ENCODE assay signal across 7 cellular contexts in the genomic region with DNA sequence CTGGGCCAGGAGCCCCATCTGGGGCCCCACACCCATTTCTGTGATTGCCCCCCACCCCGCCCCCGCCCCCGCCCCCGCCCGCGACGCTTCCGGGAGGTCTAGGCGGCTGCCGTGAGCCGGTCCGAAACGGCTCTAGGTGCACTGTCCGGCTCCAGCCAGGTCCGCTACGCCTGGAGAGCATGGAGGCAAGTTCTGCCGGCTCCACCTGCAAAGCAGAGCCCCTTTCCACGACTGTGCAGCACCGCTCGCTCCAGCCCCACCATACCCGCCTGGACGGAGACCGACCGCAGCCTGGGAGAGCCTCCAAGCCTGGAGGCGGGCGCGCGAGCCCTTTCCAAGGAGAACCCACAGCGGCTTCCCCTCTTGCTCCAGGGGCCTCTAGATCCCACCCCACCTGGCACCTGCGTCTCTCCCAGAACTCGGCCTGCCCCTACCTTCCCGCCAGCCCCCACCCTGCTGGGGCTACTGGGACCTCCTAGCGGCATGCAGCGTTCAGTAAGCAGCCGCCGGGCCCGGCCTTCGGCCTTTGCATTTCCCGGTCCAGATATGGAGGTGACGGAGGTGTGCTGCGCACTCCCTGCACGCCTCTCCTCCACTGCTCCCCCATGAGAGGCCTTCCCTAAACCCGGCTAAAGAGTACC.
DNase-seq lines count a peak whose midpoint lies in the region; ATAC-seq and TF ChIP-seq lines count a peak whose summit lies in the region.

No MANE protein-coding gene starts in this region.

- H3K4me1 ChIP-seq in heart right ventricle = peaks cover 4 to 38% (median 31%) of the 10 kb centered on the region in 9 donors

- H3K4me3 Mint-ChIP-seq in activated B cell treated with CpG ODN at 0.5 μM for 24 hours = peak overlapping the region; percentile 87

- H3K36me3 ChIP-seq in heart right ventricle = no peaks in the 10 kb centered on the region

- DNase-seq in activated B cell treated with CpG ODN at 0.5 μM for 24 hours = peak; percentile 42
- peak in 1 of 2 donors; percentile 55 for DNase-seq in heart right ventricle
- DNase-seq in skeletal muscle cell (ENCODE audit: low read depth) = no peak
- no peak for DNase-seq in NOMO-1 treated with dmso at 0.1 percent for 144 hours (lab: John Stamatoyannopoulos, UW; ENCODE audit: unreplicated experiment)
- DNase-seq in NOMO-1 treated with DMSO at 0.1 percent for 48 hours (lab: John Stamatoyannopoulos, UW; ENCODE audit: unreplicated experiment) = no peak

- TF ChIP-seq CTCF in activated B cell treated with CpG ODN at 0.5 μM for 24 hours (IDR thresholded peaks at IDR 0.05) (no peak), heart right ventricle (IDR thresholded peaks at IDR 0.05) (no peak)

- CTCF ChIA-PET in activated B cell treated with CpG ODN at 0.5 μM for 24 hours (lab: Charles Lee) = interaction anchor here (0.8 to 1.4 kb wide), 4 partner anchors 42 to 264 kb away, joined by 3 to 14 read pairs (median 8); no protein-coding TSS in a partner anchor

- H3K4me3 ChIP-seq in heart right ventricle (peak overlapping the region; percentile 51 to 74 (median 68)), skeletal muscle cell (ENCODE audit: low read depth, low read length) (peak overlapping the region; percentile 66)

- peaks cover 16% of the 10 kb centered on the region for H3K4me1 Mint-ChIP-seq in activated B cell treated with CpG ODN at 0.5 μM for 24 hours

- 25 to 28% methylated on average over 35 to 41 of the region's 43 CpGs for WGBS in heart right ventricle, 2 donors

- no peaks in the 10 kb centered on the region for H3K9me3 Mint-ChIP-seq in activated B cell treated with CpG ODN at 0.5 μM for 24 hours

- POLR2A ChIA-PET in activated B cell treated with CpG ODN at 0.5 μM for 24 hours (lab: Charles Lee) = interaction anchor here (0.7 to 2.1 kb wide), 11 partner anchors 11 to 178 kb away, joined by 3 to 20 read pairs (median 5); a partner anchor contains a TSS

- H3K27me3 ChIP-seq in heart right ventricle = peaks cover 0 to 11% (median 0%) of the 10 kb centered on the region in 7 donors

- H3K27me3 Mint-ChIP-seq in activated B cell treated with CpG ODN at 0.5 μM for 24 hours = no peaks in the 10 kb centered on the region

- no peak overlapping the region for H3K27ac Mint-ChIP-seq in activated B cell treated with CpG ODN at 0.5 μM for 24 hours

- peaks cover 0 to 14% (median 0%) of the 10 kb centered on the region in 11 donors for H3K9me3 ChIP-seq in heart right ventricle

- intact Hi-C loops in activated B cell treated with CpG ODN at 0.5 μM for 24 hours (cut with micrococcal nuclease) = loop anchor here (1.0 to 5.0 kb wide), 7 partner anchors 18 to 96 kb away; no protein-coding TSS in a partner anchor
- intact Hi-C loops in heart right ventricle (cut with DNase I) = loop anchor here in 9 of 10 donors (1.0 to 10.0 kb wide), 9 partner anchors 41 to 178 kb away; a partner anchor contains a TSS

- ATAC-seq in GM18520 (IDR thresholded peaks at IDR 0.05; ENCODE audit: unreplicated experiment) = peak; percentile 4
- ATAC-seq in HG02588 (IDR thresholded peaks at IDR 0.05; ENCODE audit: unreplicated experiment) = peak; percentile 32
- peak; percentile 26 for ATAC-seq in activated B cell treated with CpG ODN at 0.5 μM for 24 hours (ENCODE audit: low read depth)
- peak; percentile 1 to 41 (median 23) for ATAC-seq in heart right ventricle

- peak overlapping the region; percentile 89 to 99 (median 98) for H3K27ac ChIP-seq in heart right ventricle

- H3K36me3 Mint-ChIP-seq in activated B cell treated with CpG ODN at 0.5 μM for 24 hours (ENCODE audit: low read depth) = no peaks in the 10 kb centered on the region
